ENCODE assay signal across 21 cellular contexts in the genomic region with DNA sequence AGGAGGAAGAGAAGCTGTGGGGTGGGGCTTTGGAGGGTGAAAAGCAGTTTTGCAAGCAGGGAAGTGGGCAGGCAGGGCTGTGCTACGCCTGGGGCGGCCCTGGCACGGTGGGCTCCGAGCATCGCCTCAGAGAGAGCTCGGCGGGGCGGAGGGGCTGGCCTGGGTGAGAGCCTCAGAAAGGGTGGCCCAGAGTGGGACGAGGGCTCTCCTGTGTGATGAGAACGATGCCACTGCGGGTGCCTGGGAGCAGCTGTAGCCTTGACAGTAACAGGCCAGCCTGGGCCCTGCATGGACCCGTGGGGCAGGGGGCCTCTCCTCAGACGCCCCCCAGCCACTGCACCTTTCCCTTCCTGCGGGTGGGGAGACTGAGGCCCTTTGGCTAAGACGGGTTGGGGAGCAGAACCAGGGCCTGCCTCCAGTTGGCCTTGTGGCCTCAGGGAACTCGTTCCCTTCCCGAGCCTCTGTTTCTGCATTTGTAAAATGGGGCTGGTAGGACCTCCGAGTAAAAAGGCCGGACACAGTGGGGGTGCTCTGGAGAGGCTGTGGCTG. TPM values are rescaled to one million over a fixed set of nuclear protein-coding genes. Genes with fewer than 3 reads are reported as not detected.
A peak's percentile ranks its signal among the peaks of the same experiment; 100 is the strongest.
DNase-seq lines count a peak whose midpoint lies in the region; ATAC-seq, FAIRE-seq and TF ChIP-seq lines count a peak whose summit lies in the region.
"Had no signal": no experiment of that assay in that cellular context is flagged by ENCODE, and none has a peak within 500 bp of the region (broad histone marks: within the 10 kb centered on the region; RNA-seq: fewer than 3 reads in every experiment).

No MANE protein-coding gene starts in this region.

- DNase-seq in activated T-cell treated with anti-CD3 and anti-CD28 coated beads, Interleukin-2, amount 50 U/mL, for 24 hours = no peak
- DNase-seq in activated T-cell treated with anti-CD3 and anti-CD28 coated beads, Interleukin-2, amount 50 U/mL, for 48 hours = no peak
- DNase-seq in astrocyte (ENCODE audit: low read depth) (no peak), left lobe of liver (ENCODE audit: low spot score) (no peak), tibial nerve (ENCODE audit: low spot score in 2 of 2) (no peak), MV-4-11 (lab: John Stamatoyannopoulos, UW) (no peak)
- DNase-seq: AML-193; CD4-positive, CD25-positive, alpha-beta regulatory T cell; DMS53; KG1; NCI-H1092 treated with DMSO at 0.1 percent for 48 hours; NCI-H187; NCI-H2171; NCI-H446 treated with DMSO at 0.1 percent for 48 hours; Peyer's patch; SHP77 treated with DMSO at 0.1 percent for 48 hours had no signal

- H3K4me1 ChIP-seq in astrocyte (ENCODE audit: insufficient read depth, low read length) = no peaks in the 10 kb centered on the region
- peaks cover 0 to 68% (median 29%) of the 10 kb centered on the region in 4 donors for H3K4me1 ChIP-seq in tibial nerve
- H3K4me1 ChIP-seq: Peyer's patch had no signal

- peak overlapping the region; percentile 79 for H3K27ac Mint-ChIP-seq in activated T-cell treated with anti-CD3 and anti-CD28 coated beads, Interleukin-2, amount 50 U/mL, for 24 hours
- H3K27ac Mint-ChIP-seq in astrocyte (ENCODE audit: unreplicated experiment) = peak overlapping the region; percentile 69
- H3K27ac Mint-ChIP-seq: CD4-positive, CD25-positive, alpha-beta regulatory T cell; GM23338 had no signal

- H3K79me2 ChIP-seq in astrocyte (ENCODE audit: insufficient read depth, low read length) = no peaks in the 10 kb centered on the region

- H4K20me1 ChIP-seq in astrocyte (ENCODE audit: insufficient read depth, low read length) = peaks cover 17% of the 10 kb centered on the region

- ATAC-seq in left lobe of liver (peak; percentile 3), GM18873 (IDR thresholded peaks at IDR 0.05; ENCODE audit: low FRiP score, unreplicated experiment) (no peak), GM21786 (IDR thresholded peaks at IDR 0.05; ENCODE audit: unreplicated experiment) (no peak)
- ATAC-seq: GM23338 had no signal

- H3K4me3 Mint-ChIP-seq in activated T-cell treated with anti-CD3 and anti-CD28 coated beads, Interleukin-2, amount 50 U/mL, for 24 hours = no peak overlapping the region
- H3K4me3 Mint-ChIP-seq in astrocyte (ENCODE audit: unreplicated experiment) = no peak overlapping the region
- H3K4me3 Mint-ChIP-seq: GM23338 had no signal

- no peaks in the 10 kb centered on the region for H3K27me3 Mint-ChIP-seq in activated T-cell treated with anti-CD3 and anti-CD28 coated beads, Interleukin-2, amount 50 U/mL, for 24 hours
- H3K27me3 Mint-ChIP-seq in astrocyte (ENCODE audit: low read depth, unreplicated experiment) = no peaks in the 10 kb centered on the region
- H3K27me3 Mint-ChIP-seq: CD4-positive, CD25-positive, alpha-beta regulatory T cell had no signal

- no peak for FAIRE-seq in astrocyte (lab: Jason Lieb, UNC)
- FAIRE-seq: G401.6 had no signal

- H3K27ac ChIP-seq in astrocyte (ENCODE audit: low read depth, low read length) (no peak overlapping the region), tibial nerve (peak overlapping the region; percentile 56 to 87 (median 72))
- H3K27ac ChIP-seq: HL-60, Peyer's patch had no signal

- H3K4me3 ChIP-seq in astrocyte (ENCODE audit: insufficient read depth, low read depth, low read length) (no peak overlapping the region), tibial nerve (no peak overlapping the region)
- H3K4me3 ChIP-seq: GM23338, Peyer's patch had no signal

- H3K27me3 ChIP-seq in astrocyte (ENCODE audit: insufficient read depth, low read length) (no peaks in the 10 kb centered on the region), tibial nerve (no peaks in the 10 kb centered on the region)
- H3K27me3 ChIP-seq: Peyer's patch had no signal

- no peak overlapping the region for H3K4me2 ChIP-seq in astrocyte (ENCODE audit: low read length)
- H3K4me2 ChIP-seq: GM23338 had no signal

- peaks cover 18% of the 10 kb centered on the region for H3K36me3 Mint-ChIP-seq in activated T-cell treated with anti-CD3 and anti-CD28 coated beads, Interleukin-2, amount 50 U/mL, for 24 hours (ENCODE audit: low read depth)
- peaks cover 2% of the 10 kb centered on the region for H3K36me3 Mint-ChIP-seq in astrocyte (ENCODE audit: low read depth, unreplicated experiment)

- TF ChIP-seq CTCF in astrocyte (IDR thresholded peaks at IDR 0.05; ENCODE audit: insufficient read depth, low read depth, low read length) (no peak), tibial nerve (IDR thresholded peaks at IDR 0.05) (no peak)

- H3K9me3 Mint-ChIP-seq in activated T-cell treated with anti-CD3 and anti-CD28 coated beads, Interleukin-2, amount 50 U/mL, for 24 hours = no peaks in the 10 kb centered on the region
- H3K9me3 Mint-ChIP-seq in astrocyte (ENCODE audit: unreplicated experiment) = no peaks in the 10 kb centered on the region
- H3K9me3 Mint-ChIP-seq: GM23338 had no signal

- H3K36me3 ChIP-seq in astrocyte (ENCODE audit: insufficient read depth, low read length) = peaks cover 4% of the 10 kb centered on the region
- peaks cover 0 to 74% (median 8%) of the 10 kb centered on the region in 3 donors for H3K36me3 ChIP-seq in tibial nerve

- H3K9me3 ChIP-seq in astrocyte (ENCODE audit: insufficient read depth, low read depth, low read length) = no peaks in the 10 kb centered on the region
- H3K9me3 ChIP-seq in tibial nerve = no peaks in the 10 kb centered on the region
- H3K9me3 ChIP-seq: Peyer's patch had no signal

- WGBS in tibial nerve, 2 donors = 62 to 90% methylated on average over 9 to 19 of the region's 19 CpGs

- TF ChIP-seq POLR2A in tibial nerve (IDR thresholded peaks at IDR 0.05) = no peak

- no peaks in the 10 kb centered on the region for H3K4me1 Mint-ChIP-seq in activated T-cell treated with anti-CD3 and anti-CD28 coated beads, Interleukin-2, amount 50 U/mL, for 24 hours (ENCODE audit: low read depth)
- no peaks in the 10 kb centered on the region for H3K4me1 Mint-ChIP-seq in astrocyte (ENCODE audit: low read depth, unreplicated experiment)
- H3K4me1 Mint-ChIP-seq: GM23338 had no signal

- no peak for TF ChIP-seq EP300 in tibial nerve (IDR thresholded peaks at IDR 0.05)

- no peak overlapping the region for H3K9ac ChIP-seq in astrocyte (ENCODE audit: low read length)

- no peak overlapping the region for H2AFZ ChIP-seq in astrocyte (ENCODE audit: low read depth, low read length)
- H2AFZ ChIP-seq: GM23338 had no signal

RNA-seq across cellular contexts. Expression of a gene that starts 27.6 kb away (rescaled TPM):
- 26.0 and 26.4 TPM in 2 replicates for total RNA-seq in astrocyte
- 13.6 TPM for total RNA-seq in left lobe of liver
- total RNA-seq in tibial nerve = 10 to 100 TPM; 23.0 to 32.4 (median 26.3) TPM

RNA-seq across cellular contexts. Expression of a gene that starts 31.6 kb away (rescaled TPM):
- total RNA-seq in astrocyte (24.3 and 26.9 TPM in 2 replicates), left lobe of liver (33.3 TPM), tibial nerve (10 to 100 TPM; 64.9 to 97.7 (median 86.7) TPM)

RNA-seq across cellular contexts. Expression of a gene that starts 49.8 kb away (rescaled TPM):
- 2,578 and 2,739 TPM in 2 replicates for total RNA-seq in astrocyte
- total RNA-seq in left lobe of liver = 1,272 TPM
- 1,000 to 10,000 TPM; 1,233 to 1,650 (median 1,549) TPM for total RNA-seq in tibial nerve
